In the genomic region with DNA sequence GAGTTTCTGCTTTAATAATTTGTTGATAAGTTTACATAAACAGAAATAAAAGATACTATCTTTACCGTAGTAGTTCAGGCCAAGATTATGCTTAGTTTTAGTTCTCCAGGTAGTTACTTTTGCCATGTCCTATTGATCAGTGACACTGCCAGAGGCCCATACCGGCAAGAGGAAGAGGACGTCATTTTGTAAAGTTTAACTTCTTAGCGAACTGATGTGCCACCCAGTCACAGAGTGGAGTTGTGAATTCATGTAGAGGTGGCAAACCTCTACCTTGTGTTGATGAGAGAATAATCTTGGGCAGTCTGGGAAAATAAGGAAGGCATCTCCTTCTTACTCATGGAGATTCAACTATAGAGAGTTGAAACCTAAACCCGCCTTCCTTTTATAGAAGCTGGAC, we compare ENCODE assay signal across 1 cellular context.
TF ChIP-seq lines count a peak whose summit lies in the region.

No MANE protein-coding gene starts in this region.

TF ChIP-seq in GM23338, 12 proteins besides CTCF, POLR2A, EP300 and RAD21:
- no peak for TF ChIP-seq EZH2phosphoT487 (IDR thresholded peaks at IDR 0.05; ENCODE audit: unreplicated experiment)
- no peak for TF ChIP-seq POLR2AphosphoS5 (IDR thresholded peaks at IDR 0.05; ENCODE audit: low read depth)
- TF ChIP-seq ZNF331 (CRISPR knock-in tag; IDR thresholded peaks at IDR 0.05; ENCODE audit: low read depth), result no peak
- TF ChIP-seq ZNF114 (CRISPR knock-in tag; IDR thresholded peaks at IDR 0.05), result no peak
- TF ChIP-seq, protein P1, sequence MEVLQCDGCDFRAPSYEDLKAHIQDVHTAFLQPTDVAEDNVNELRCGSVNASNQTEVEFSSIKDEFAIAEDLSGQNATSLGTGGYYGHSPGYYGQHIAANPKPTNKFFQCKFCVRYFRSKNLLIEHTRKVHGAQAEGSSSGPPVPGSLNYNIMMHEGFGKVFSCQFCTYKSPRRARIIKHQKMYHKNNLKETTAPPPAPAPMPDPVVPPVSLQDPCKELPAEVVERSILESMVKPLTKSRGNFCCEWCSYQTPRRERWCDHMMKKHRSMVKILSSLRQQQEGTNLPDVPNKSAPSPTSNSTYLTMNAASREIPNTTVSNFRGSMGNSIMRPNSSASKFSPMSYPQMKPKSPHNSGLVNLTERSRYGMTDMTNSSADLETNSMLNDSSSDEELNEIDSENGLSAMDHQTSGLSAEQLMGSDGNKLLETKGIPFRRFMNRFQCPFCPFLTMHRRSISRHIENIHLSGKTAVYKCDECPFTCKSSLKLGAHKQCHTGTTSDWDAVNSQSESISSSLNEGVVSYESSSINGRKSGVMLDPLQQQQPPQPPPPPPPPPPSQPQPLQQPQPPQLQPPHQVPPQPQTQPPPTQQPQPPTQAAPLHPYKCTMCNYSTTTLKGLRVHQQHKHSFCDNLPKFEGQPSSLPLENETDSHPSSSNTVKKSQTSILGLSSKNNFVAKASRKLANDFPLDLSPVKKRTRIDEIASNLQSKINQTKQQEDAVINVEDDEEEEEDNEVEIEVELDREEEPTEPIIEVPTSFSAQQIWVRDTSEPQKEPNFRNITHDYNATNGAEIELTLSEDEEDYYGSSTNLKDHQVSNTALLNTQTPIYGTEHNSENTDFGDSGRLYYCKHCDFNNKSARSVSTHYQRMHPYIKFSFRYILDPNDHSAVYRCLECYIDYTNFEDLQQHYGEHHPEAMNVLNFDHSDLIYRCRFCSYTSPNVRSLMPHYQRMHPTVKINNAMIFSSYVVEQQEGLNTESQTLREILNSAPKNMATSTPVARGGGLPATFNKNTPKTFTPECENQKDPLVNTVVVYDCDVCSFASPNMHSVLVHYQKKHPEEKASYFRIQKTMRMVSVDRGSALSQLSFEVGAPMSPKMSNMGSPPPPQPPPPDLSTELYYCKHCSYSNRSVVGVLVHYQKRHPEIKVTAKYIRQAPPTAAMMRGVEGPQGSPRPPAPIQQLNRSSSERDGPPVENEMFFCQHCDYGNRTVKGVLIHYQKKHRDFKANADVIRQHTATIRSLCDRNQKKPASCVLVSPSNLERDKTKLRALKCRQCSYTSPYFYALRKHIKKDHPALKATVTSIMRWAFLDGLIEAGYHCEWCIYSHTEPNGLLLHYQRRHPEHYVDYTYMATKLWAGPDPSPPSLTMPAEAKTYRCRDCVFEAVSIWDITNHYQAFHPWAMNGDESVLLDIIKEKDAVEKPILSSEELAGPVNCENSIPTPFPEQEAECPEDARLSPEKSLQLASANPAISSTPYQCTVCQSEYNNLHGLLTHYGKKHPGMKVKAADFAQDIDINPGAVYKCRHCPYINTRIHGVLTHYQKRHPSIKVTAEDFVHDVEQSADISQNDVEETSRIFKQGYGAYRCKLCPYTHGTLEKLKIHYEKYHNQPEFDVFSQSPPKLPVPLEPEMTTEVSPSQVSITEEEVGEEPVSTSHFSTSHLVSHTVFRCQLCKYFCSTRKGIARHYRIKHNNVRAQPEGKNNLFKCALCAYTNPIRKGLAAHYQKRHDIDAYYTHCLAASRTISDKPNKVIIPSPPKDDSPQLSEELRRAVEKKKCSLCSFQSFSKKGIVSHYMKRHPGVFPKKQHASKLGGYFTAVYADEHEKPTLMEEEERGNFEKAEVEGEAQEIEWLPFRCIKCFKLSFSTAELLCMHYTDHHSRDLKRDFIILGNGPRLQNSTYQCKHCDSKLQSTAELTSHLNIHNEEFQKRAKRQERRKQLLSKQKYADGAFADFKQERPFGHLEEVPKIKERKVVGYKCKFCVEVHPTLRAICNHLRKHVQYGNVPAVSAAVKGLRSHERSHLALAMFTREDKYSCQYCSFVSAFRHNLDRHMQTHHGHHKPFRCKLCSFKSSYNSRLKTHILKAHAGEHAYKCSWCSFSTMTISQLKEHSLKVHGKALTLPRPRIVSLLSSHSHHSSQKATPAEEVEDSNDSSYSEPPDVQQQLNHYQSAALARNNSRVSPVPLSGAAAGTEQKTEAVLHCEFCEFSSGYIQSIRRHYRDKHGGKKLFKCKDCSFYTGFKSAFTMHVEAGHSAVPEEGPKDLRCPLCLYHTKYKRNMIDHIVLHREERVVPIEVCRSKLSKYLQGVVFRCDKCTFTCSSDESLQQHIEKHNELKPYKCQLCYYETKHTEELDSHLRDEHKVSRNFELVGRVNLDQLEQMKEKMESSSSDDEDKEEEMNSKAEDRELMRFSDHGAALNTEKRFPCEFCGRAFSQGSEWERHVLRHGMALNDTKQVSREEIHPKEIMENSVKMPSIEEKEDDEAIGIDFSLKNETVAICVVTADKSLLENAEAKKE (CRISPR knock-in tag; IDR thresholded peaks at IDR 0.05), result no peak
- TF ChIP-seq, protein P2, sequence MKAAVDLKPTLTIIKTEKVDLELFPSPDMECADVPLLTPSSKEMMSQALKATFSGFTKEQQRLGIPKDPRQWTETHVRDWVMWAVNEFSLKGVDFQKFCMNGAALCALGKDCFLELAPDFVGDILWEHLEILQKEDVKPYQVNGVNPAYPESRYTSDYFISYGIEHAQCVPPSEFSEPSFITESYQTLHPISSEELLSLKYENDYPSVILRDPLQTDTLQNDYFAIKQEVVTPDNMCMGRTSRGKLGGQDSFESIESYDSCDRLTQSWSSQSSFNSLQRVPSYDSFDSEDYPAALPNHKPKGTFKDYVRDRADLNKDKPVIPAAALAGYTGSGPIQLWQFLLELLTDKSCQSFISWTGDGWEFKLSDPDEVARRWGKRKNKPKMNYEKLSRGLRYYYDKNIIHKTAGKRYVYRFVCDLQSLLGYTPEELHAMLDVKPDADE (IDR thresholded peaks at IDR 0.05), result no peak
- TF ChIP-seq, protein P3, sequence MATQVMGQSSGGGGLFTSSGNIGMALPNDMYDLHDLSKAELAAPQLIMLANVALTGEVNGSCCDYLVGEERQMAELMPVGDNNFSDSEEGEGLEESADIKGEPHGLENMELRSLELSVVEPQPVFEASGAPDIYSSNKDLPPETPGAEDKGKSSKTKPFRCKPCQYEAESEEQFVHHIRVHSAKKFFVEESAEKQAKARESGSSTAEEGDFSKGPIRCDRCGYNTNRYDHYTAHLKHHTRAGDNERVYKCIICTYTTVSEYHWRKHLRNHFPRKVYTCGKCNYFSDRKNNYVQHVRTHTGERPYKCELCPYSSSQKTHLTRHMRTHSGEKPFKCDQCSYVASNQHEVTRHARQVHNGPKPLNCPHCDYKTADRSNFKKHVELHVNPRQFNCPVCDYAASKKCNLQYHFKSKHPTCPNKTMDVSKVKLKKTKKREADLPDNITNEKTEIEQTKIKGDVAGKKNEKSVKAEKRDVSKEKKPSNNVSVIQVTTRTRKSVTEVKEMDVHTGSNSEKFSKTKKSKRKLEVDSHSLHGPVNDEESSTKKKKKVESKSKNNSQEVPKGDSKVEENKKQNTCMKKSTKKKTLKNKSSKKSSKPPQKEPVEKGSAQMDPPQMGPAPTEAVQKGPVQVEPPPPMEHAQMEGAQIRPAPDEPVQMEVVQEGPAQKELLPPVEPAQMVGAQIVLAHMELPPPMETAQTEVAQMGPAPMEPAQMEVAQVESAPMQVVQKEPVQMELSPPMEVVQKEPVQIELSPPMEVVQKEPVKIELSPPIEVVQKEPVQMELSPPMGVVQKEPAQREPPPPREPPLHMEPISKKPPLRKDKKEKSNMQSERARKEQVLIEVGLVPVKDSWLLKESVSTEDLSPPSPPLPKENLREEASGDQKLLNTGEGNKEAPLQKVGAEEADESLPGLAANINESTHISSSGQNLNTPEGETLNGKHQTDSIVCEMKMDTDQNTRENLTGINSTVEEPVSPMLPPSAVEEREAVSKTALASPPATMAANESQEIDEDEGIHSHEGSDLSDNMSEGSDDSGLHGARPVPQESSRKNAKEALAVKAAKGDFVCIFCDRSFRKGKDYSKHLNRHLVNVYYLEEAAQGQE (IDR thresholded peaks at IDR 0.05; ENCODE audit: unreplicated experiment), result no peak
- no peak for TF ChIP-seq JUNB (IDR thresholded peaks at IDR 0.05; ENCODE audit: unreplicated experiment)
- no peak for TF ChIP-seq STAT1 (IDR thresholded peaks at IDR 0.05; ENCODE audit: unreplicated experiment)
- TF ChIP-seq CREB1 (CRISPR knock-in tag; IDR thresholded peaks at IDR 0.05; ENCODE audit: low read depth), result no peak
- no peak for TF ChIP-seq NANOG (IDR thresholded peaks at IDR 0.05; ENCODE audit: borderline replicate concordance)
- no peak for TF ChIP-seq EZH2 (IDR thresholded peaks at IDR 0.05; ENCODE audit: low read depth, unreplicated experiment)
